27 cellular contexts compared by ENCODE assay signal in the genomic region with DNA sequence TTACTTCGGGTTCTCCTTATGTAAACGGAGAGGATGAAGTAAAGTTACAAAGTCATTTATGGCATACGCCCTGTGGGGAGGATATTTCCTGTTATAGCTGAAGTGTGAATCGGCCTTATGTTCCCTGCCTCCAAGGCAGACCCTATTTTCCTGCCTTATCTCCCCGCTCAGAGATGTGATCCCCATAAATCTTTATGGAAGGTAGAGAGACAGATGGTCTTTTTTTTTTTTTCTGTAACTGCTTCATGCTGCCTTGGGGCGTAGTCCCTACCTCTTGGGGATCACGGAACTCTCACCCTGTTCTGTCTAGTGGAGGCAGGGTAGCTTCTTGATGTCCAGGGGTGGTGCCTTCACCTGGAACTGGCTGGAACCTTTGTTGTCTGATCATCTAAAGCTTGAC.
"Had no signal": no experiment of that assay in that cellular context is flagged by ENCODE, and none has a peak within 500 bp of the region (broad histone marks: within the 10 kb centered on the region; RNA-seq: fewer than 3 reads in every experiment).

No MANE protein-coding gene starts in this region.

- H3K27ac Mint-ChIP-seq: activated B cell treated with CpG ODN at 0.5 μM for 24 hours; activated naive CD4-positive, alpha-beta T cell treated with anti-CD3 and anti-CD28 coated beads for 36 hours; activated naive CD8-positive, alpha-beta T cell treated with anti-CD3 and anti-CD28 coated beads for 36 hours; brain; naive thymus-derived CD4-positive, alpha-beta T cell; neural progenitor cell; T-helper 1 cell treated with Interleukin-12 subunit alpha and Interleukin-12 subunit beta and Interleukin-4 antibody, amounts not matched to agents 30 μg/mL and 1 μg/mL, for 36 hours had no signal

- H3K4me3 ChIP-seq: adrenal gland, ascending aorta, cardiac muscle cell, neural progenitor cell, psoas muscle, right atrium auricular region, suprapubic skin, tibial artery had no signal

- H3K4me3 Mint-ChIP-seq: activated B cell treated with CpG ODN at 0.5 μM for 24 hours; activated naive CD4-positive, alpha-beta T cell treated with anti-CD3 and anti-CD28 coated beads for 36 hours; activated naive CD8-positive, alpha-beta T cell treated with anti-CD3 and anti-CD28 coated beads for 36 hours; brain; naive thymus-derived CD4-positive, alpha-beta T cell; neural progenitor cell; T-helper 1 cell treated with Interleukin-12 subunit alpha and Interleukin-12 subunit beta and Interleukin-4 antibody, amounts not matched to agents 30 μg/mL and 1 μg/mL, for 36 hours had no signal

- H3K36me3 Mint-ChIP-seq: activated naive CD8-positive, alpha-beta T cell treated with anti-CD3 and anti-CD28 coated beads for 36 hours; brain; naive thymus-derived CD4-positive, alpha-beta T cell; neural progenitor cell had no signal

- H3K4me1 ChIP-seq: neural progenitor cell, parathyroid adenoma, psoas muscle, suprapubic skin had no signal

- DNase-seq: activated B cell treated with CpG ODN at 0.5 μM for 24 hours; activated CD4-positive, alpha-beta T cell treated with anti-CD3 and anti-CD28 coated beads, Interleukin-2, amount 50 U/mL, for 1 hour; activated effector memory CD4-positive, alpha-beta T cell treated with Interleukin-2 at 50 U/mL for 16 hours; activated naive CD4-positive, alpha-beta T cell treated with anti-CD3 and anti-CD28 coated beads for 36 hours; activated naive CD8-positive, alpha-beta T cell treated with anti-CD3 and anti-CD28 coated beads for 36 hours; activated T-cell treated with anti-CD3 and anti-CD28 coated beads for 4 hours; adrenal gland; foreskin melanocyte; islet precursor cell; left ventricle myocardium superior; naive thymus-derived CD4-positive, alpha-beta T cell; occipital lobe; psoas muscle; SK-N-SH; stimulated activated naive CD4-positive, alpha-beta T cell; SW 1271; T-helper 9 cell; tibial artery had no signal

- ATAC-seq: esophagus mucosa; left ventricle myocardium superior; naive thymus-derived CD4-positive, alpha-beta T cell; psoas muscle had no signal

- H3K9me3 ChIP-seq: adrenal gland, ascending aorta, psoas muscle, right atrium auricular region, SK-N-SH, suprapubic skin, tibial artery had no signal

- H3K27me3 ChIP-seq: adrenal gland, ascending aorta, cardiac muscle cell, neural progenitor cell, right atrium auricular region, suprapubic skin, tibial artery had no signal

- H3K9me3 Mint-ChIP-seq: activated B cell treated with CpG ODN at 0.5 μM for 24 hours; activated naive CD4-positive, alpha-beta T cell treated with anti-CD3 and anti-CD28 coated beads for 36 hours; activated naive CD8-positive, alpha-beta T cell treated with anti-CD3 and anti-CD28 coated beads for 36 hours; brain; naive thymus-derived CD4-positive, alpha-beta T cell; neural progenitor cell; T-helper 1 cell treated with Interleukin-12 subunit alpha and Interleukin-12 subunit beta and Interleukin-4 antibody, amounts not matched to agents 30 μg/mL and 1 μg/mL, for 36 hours had no signal

- H3K27ac ChIP-seq: adrenal gland, ascending aorta, cardiac muscle cell, neural progenitor cell, parathyroid adenoma, psoas muscle, suprapubic skin, tibial artery had no signal

- H3K4me1 Mint-ChIP-seq: activated B cell treated with CpG ODN at 0.5 μM for 24 hours; activated naive CD8-positive, alpha-beta T cell treated with anti-CD3 and anti-CD28 coated beads for 36 hours; naive thymus-derived CD4-positive, alpha-beta T cell had no signal

- H3K36me3 ChIP-seq: adrenal gland, ascending aorta, cardiac muscle cell, neural progenitor cell, right atrium auricular region, suprapubic skin, tibial artery had no signal
